Comparison of ENCODE assay signal across 3 cellular contexts in the genomic region with DNA sequence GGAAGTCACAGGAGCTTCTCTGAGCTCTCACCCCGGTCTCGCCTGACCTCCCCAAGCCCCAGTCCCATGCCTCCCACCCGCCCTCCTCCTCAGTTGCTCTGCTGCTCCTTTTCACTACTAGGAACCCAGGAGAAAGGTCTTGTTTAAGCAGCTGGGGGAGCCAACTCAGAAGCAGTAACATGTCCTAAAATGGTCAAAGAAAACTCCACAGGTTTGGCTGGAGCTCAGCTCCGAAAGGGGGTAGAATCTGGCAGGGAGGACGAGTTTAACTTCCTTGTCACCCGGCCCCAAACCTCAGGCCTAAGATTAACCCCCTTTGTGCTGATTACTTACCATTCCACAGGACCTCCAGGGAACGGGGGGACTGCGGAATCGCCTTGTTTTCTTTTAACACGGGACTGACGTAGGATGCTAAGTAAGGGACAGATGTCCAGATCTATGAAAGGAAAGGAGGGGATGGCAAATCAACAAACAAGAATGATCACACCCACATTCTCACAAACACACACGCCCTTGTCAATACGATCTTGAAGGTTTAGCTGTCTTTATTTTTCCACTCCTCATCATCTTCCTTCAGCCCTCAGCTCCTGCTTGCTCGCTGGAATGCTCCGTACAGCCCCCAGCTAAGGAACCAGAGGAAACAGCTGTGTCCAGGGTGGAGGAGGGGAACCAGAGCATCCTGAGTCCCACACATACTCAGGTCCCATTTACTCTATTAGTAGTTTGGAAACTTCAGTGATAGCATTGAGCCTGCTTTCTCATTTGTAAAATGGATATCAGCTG.
TF ChIP-seq lines count a peak whose summit lies in the region.

No MANE protein-coding gene starts in this region.

TF ChIP-seq in liver, 16 proteins besides CTCF, POLR2A, EP300 and RAD21:
- TF ChIP-seq, protein P1, sequence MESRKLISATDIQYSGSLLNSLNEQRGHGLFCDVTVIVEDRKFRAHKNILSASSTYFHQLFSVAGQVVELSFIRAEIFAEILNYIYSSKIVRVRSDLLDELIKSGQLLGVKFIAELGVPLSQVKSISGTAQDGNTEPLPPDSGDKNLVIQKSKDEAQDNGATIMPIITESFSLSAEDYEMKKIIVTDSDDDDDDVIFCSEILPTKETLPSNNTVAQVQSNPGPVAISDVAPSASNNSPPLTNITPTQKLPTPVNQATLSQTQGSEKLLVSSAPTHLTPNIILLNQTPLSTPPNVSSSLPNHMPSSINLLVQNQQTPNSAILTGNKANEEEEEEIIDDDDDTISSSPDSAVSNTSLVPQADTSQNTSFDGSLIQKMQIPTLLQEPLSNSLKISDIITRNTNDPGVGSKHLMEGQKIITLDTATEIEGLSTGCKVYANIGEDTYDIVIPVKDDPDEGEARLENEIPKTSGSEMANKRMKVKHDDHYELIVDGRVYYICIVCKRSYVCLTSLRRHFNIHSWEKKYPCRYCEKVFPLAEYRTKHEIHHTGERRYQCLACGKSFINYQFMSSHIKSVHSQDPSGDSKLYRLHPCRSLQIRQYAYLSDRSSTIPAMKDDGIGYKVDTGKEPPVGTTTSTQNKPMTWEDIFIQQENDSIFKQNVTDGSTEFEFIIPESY (IDR thresholded peaks at IDR 0.05): no peak
- TF ChIP-seq YY1 (IDR thresholded peaks at IDR 0.05) (no peak), EGR1 (IDR thresholded peaks at IDR 0.05; ENCODE audit: low read depth in 2 of 2) (no peak), NR2F2 (IDR thresholded peaks at IDR 0.05) (no peak), SP1 (IDR thresholded peaks at IDR 0.05) (no peak), FOXA2 (IDR thresholded peaks at IDR 0.05) (no peak), HNF4G (IDR thresholded peaks at IDR 0.05) (no peak), GABPA (IDR thresholded peaks at IDR 0.05 in 1 of 2, conservative IDR thresholded peaks at IDR 0.05 in 1 of 2) (no peak)
- TF ChIP-seq, protein P2, sequence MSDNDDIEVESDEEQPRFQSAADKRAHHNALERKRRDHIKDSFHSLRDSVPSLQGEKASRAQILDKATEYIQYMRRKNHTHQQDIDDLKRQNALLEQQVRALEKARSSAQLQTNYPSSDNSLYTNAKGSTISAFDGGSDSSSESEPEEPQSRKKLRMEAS (IDR thresholded peaks at IDR 0.05): no peak
- TF ChIP-seq, protein P3, sequence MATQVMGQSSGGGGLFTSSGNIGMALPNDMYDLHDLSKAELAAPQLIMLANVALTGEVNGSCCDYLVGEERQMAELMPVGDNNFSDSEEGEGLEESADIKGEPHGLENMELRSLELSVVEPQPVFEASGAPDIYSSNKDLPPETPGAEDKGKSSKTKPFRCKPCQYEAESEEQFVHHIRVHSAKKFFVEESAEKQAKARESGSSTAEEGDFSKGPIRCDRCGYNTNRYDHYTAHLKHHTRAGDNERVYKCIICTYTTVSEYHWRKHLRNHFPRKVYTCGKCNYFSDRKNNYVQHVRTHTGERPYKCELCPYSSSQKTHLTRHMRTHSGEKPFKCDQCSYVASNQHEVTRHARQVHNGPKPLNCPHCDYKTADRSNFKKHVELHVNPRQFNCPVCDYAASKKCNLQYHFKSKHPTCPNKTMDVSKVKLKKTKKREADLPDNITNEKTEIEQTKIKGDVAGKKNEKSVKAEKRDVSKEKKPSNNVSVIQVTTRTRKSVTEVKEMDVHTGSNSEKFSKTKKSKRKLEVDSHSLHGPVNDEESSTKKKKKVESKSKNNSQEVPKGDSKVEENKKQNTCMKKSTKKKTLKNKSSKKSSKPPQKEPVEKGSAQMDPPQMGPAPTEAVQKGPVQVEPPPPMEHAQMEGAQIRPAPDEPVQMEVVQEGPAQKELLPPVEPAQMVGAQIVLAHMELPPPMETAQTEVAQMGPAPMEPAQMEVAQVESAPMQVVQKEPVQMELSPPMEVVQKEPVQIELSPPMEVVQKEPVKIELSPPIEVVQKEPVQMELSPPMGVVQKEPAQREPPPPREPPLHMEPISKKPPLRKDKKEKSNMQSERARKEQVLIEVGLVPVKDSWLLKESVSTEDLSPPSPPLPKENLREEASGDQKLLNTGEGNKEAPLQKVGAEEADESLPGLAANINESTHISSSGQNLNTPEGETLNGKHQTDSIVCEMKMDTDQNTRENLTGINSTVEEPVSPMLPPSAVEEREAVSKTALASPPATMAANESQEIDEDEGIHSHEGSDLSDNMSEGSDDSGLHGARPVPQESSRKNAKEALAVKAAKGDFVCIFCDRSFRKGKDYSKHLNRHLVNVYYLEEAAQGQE (IDR thresholded peaks at IDR 0.05): no peak
TF ChIP-seq in liver: peak in this region for 0.

TF ChIP-seq in HepG2, 621 proteins besides CTCF, POLR2A, EP300 and RAD21:
- TF ChIP-seq TP53 (CRISPR knock-in tag; conservative IDR thresholded peaks at IDR 0.05) (no peak), ZNF589 (CRISPR knock-in tag; conservative IDR thresholded peaks at IDR 0.05) (no peak)
- TF ChIP-seq, protein P4, sequence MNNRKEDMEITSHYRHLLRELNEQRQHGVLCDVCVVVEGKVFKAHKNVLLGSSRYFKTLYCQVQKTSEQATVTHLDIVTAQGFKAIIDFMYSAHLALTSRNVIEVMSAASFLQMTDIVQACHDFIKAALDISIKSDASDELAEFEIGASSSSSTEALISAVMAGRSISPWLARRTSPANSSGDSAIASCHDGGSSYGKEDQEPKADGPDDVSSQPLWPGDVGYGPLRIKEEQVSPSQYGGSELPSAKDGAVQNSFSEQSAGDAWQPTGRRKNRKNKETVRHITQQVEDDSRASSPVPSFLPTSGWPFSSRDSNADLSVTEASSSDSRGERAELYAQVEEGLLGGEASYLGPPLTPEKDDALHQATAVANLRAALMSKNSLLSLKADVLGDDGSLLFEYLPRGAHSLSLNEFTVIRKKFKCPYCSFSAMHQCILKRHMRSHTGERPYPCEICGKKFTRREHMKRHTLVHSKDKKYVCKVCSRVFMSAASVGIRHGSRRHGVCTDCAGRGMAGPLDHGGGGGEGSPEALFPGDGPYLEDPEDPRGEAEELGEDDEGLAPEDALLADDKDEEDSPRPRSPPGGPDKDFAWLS (CRISPR knock-in tag; IDR thresholded peaks at IDR 0.05; ENCODE audit: borderline replicate concordance): no peak
- TF ChIP-seq, protein P5, sequence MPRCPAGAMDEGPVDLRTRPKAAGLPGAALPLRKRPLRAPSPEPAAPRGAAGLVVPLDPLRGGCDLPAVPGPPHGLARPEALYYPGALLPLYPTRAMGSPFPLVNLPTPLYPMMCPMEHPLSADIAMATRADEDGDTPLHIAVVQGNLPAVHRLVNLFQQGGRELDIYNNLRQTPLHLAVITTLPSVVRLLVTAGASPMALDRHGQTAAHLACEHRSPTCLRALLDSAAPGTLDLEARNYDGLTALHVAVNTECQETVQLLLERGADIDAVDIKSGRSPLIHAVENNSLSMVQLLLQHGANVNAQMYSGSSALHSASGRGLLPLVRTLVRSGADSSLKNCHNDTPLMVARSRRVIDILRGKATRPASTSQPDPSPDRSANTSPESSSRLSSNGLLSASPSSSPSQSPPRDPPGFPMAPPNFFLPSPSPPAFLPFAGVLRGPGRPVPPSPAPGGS (CRISPR knock-in tag; IDR thresholded peaks at IDR 0.05): no peak

TF ChIP-seq in SK-N-SH treated with all-trans-retinoic acid at 6 μM for 48 hours, 23 proteins besides CTCF, POLR2A, EP300 and RAD21:
- TF ChIP-seq ZNF8 (CRISPR knock-in tag; IDR thresholded peaks at IDR 0.05) (no peak), ISL1 (CRISPR knock-in tag; IDR thresholded peaks at IDR 0.05) (no peak), ZFP30 (CRISPR knock-in tag; IDR thresholded peaks at IDR 0.05) (no peak), ESRRG (CRISPR knock-in tag; IDR thresholded peaks at IDR 0.05) (no peak), ZNF565 (CRISPR knock-in tag; conservative IDR thresholded peaks at IDR 0.05; ENCODE audit: low read depth) (no peak), ARNTL (CRISPR knock-in tag; IDR thresholded peaks at IDR 0.05; ENCODE audit: borderline replicate concordance, low read depth) (no peak), BACH2 (CRISPR knock-in tag; IDR thresholded peaks at IDR 0.05; ENCODE audit: borderline replicate concordance) (no peak), TCF4 (CRISPR knock-in tag; IDR thresholded peaks at IDR 0.05; ENCODE audit: borderline replicate concordance) (no peak), CSDC2 (CRISPR knock-in tag; IDR thresholded peaks at IDR 0.05) (no peak), GLIS3 (CRISPR knock-in tag; IDR thresholded peaks at IDR 0.05) (no peak), ZNF70 (CRISPR knock-in tag; IDR thresholded peaks at IDR 0.05) (no peak), PPARA (CRISPR knock-in tag; IDR thresholded peaks at IDR 0.05; ENCODE audit: borderline replicate concordance) (no peak), ZC3H10 (CRISPR knock-in tag; IDR thresholded peaks at IDR 0.05) (no peak), SNAI2 (CRISPR knock-in tag; IDR thresholded peaks at IDR 0.05) (no peak)
- TF ChIP-seq, protein P6, sequence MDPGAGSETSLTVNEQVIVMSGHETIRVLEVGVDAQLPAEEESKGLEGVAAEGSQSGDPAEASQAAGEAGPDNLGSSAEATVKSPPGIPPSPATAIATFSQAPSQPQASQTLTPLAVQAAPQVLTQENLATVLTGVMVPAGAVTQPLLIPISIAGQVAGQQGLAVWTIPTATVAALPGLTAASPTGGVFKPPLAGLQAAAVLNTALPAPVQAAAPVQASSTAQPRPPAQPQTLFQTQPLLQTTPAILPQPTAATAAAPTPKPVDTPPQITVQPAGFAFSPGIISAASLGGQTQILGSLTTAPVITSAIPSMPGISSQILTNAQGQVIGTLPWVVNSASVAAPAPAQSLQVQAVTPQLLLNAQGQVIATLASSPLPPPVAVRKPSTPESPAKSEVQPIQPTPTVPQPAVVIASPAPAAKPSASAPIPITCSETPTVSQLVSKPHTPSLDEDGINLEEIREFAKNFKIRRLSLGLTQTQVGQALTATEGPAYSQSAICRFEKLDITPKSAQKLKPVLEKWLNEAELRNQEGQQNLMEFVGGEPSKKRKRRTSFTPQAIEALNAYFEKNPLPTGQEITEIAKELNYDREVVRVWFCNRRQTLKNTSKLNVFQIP (CRISPR knock-in tag; IDR thresholded peaks at IDR 0.05; ENCODE audit: borderline replicate concordance, low read depth): no peak
- TF ChIP-seq, protein P7, sequence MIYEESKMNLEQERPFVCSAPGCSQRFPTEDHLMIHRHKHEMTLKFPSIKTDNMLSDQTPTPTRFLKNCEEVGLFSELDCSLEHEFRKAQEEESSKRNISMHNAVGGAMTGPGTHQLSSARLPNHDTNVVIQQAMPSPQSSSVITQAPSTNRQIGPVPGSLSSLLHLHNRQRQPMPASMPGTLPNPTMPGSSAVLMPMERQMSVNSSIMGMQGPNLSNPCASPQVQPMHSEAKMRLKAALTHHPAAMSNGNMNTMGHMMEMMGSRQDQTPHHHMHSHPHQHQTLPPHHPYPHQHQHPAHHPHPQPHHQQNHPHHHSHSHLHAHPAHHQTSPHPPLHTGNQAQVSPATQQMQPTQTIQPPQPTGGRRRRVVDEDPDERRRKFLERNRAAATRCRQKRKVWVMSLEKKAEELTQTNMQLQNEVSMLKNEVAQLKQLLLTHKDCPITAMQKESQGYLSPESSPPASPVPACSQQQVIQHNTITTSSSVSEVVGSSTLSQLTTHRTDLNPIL (CRISPR knock-in tag; IDR thresholded peaks at IDR 0.05; ENCODE audit: low read depth): no peak
- TF ChIP-seq, protein P8, sequence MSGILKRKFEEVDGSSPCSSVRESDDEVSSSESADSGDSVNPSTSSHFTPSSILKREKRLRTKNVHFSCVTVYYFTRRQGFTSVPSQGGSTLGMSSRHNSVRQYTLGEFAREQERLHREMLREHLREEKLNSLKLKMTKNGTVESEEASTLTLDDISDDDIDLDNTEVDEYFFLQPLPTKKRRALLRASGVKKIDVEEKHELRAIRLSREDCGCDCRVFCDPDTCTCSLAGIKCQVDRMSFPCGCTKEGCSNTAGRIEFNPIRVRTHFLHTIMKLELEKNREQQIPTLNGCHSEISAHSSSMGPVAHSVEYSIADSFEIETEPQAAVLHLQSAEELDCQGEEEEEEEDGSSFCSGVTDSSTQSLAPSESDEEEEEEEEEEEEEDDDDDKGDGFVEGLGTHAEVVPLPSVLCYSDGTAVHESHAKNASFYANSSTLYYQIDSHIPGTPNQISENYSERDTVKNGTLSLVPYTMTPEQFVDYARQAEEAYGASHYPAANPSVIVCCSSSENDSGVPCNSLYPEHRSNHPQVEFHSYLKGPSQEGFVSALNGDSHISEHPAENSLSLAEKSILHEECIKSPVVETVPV (CRISPR knock-in tag; IDR thresholded peaks at IDR 0.05): no peak
- TF ChIP-seq, protein P9, sequence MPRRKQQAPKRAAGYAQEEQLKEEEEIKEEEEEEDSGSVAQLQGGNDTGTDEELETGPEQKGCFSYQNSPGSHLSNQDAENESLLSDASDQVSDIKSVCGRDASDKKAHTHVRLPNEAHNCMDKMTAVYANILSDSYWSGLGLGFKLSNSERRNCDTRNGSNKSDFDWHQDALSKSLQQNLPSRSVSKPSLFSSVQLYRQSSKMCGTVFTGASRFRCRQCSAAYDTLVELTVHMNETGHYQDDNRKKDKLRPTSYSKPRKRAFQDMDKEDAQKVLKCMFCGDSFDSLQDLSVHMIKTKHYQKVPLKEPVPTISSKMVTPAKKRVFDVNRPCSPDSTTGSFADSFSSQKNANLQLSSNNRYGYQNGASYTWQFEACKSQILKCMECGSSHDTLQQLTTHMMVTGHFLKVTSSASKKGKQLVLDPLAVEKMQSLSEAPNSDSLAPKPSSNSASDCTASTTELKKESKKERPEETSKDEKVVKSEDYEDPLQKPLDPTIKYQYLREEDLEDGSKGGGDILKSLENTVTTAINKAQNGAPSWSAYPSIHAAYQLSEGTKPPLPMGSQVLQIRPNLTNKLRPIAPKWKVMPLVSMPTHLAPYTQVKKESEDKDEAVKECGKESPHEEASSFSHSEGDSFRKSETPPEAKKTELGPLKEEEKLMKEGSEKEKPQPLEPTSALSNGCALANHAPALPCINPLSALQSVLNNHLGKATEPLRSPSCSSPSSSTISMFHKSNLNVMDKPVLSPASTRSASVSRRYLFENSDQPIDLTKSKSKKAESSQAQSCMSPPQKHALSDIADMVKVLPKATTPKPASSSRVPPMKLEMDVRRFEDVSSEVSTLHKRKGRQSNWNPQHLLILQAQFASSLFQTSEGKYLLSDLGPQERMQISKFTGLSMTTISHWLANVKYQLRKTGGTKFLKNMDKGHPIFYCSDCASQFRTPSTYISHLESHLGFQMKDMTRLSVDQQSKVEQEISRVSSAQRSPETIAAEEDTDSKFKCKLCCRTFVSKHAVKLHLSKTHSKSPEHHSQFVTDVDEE (CRISPR knock-in tag; IDR thresholded peaks at IDR 0.05): no peak
